8 cellular contexts compared by ENCODE assay signal in the genomic region with DNA sequence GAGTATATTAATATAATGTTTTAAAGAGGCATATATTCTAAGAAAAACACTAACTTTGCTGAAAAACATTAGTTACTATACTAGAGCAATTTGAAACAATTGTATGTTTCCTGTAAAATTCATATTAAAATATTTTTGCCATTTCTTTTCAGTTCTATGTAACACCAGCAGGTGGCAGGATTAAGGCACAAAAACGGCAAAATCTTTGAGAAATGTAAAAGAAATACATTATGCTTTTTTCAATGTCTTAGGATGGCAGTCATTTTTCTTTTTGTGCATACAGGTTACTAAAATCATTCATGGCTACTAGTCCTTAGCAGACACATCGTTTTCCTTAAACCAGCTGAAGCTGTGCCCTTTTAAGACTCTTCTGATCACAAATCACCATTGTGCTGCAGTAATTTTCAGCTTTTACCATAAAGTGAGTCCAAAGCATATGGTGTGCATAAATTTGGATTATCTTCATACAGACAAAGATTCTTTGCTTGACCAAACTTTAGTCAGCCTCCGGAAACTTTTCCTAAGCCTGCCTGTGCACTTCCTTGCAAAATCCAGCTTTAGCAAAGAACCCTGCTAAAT.
A peak's percentile ranks its signal among the peaks of the same experiment; 100 is the strongest.
DNase-seq lines count a peak whose midpoint lies in the region; TF ChIP-seq lines count a peak whose summit lies in the region.

No MANE protein-coding gene starts in this region.

- H4K91ac ChIP-seq in H9 (ENCODE audit: insufficient read length, low read depth, low read length): no peak overlapping the region

- H2AK5ac ChIP-seq in H9 (ENCODE audit: insufficient read length, low read length): no peak overlapping the region

- no peak overlapping the region for H4K8ac ChIP-seq in H9 (replicated peaks; ENCODE audit: insufficient read length, low read depth, low read length)

- no peak overlapping the region for H3K4ac ChIP-seq in H9 (ENCODE audit: low read depth, low read length)

- H3K36me3 Mint-ChIP-seq in H9 (ENCODE audit: insufficient read depth in 1 of 3, low read depth in 3 of 3): no peaks in the 10 kb centered on the region
- H3K36me3 Mint-ChIP-seq in activated CD4-positive, alpha-beta memory T cell treated with anti-CD3 and anti-CD28 coated beads for 36 hours: no peaks in the 10 kb centered on the region

- H3K23me2 ChIP-seq in H9 (ENCODE audit: insufficient read length, low read depth, low read length, poor library complexity, severe bottlenecking): no peaks in the 10 kb centered on the region

- no peaks in the 10 kb centered on the region for H3K4me1 Mint-ChIP-seq in H9
- H3K4me1 Mint-ChIP-seq in activated CD4-positive, alpha-beta memory T cell treated with anti-CD3 and anti-CD28 coated beads for 36 hours (ENCODE audit: low read depth): no peaks in the 10 kb centered on the region

- no peak overlapping the region for H2BK120ac ChIP-seq in H9 (ENCODE audit: low read depth, low read length, poor library complexity, severe bottlenecking)

- no CpG with 5 or more reads among the region's 3 CpGs for WGBS in H9 (ENCODE audit: extremely low coverage, insufficient read length, low lambda C conversion rate)

- H3K56ac ChIP-seq in H9 (ENCODE audit: insufficient read length, low read depth, low read length): no peak overlapping the region

- H3K4me2 ChIP-seq in H9 (ENCODE audit: insufficient read depth, insufficient read length, low read length): no peak overlapping the region

- no peak overlapping the region for H3K14ac ChIP-seq in H9 (ENCODE audit: insufficient read depth, low read length)

- no peak overlapping the region for H2BK20ac ChIP-seq in H9 (ENCODE audit: low read depth, low read length, poor library complexity, severe bottlenecking)

- intact Hi-C loops in activated CD4-positive, alpha-beta memory T cell treated with anti-CD3 and anti-CD28 coated beads for 36 hours (cut with micrococcal nuclease): loop anchor here (2.0 kb wide), 1 partner anchor 800 kb away; the partner anchor contains the start of gene SLITRK5

- H3K27me3 ChIP-seq in AG04450 (ENCODE audit: control insufficient read depth, insufficient read depth, low read length): no peaks in the 10 kb centered on the region
- no peaks in the 10 kb centered on the region for H3K27me3 ChIP-seq in H9 (ENCODE audit: insufficient read depth, low read length)

- peaks cover 10% of the 10 kb centered on the region for H3K27me3 Mint-ChIP-seq in H9 (ENCODE audit: low read depth)
- no peaks in the 10 kb centered on the region for H3K27me3 Mint-ChIP-seq in activated CD4-positive, alpha-beta memory T cell treated with anti-CD3 and anti-CD28 coated beads for 36 hours

- no peak overlapping the region for H3K4me3 Mint-ChIP-seq in H9
- H3K4me3 Mint-ChIP-seq in activated CD4-positive, alpha-beta memory T cell treated with anti-CD3 and anti-CD28 coated beads for 36 hours: no peak overlapping the region

- no peak overlapping the region for H3K27ac Mint-ChIP-seq in H9
- H3K27ac Mint-ChIP-seq in activated CD4-positive, alpha-beta memory T cell treated with anti-CD3 and anti-CD28 coated beads for 36 hours: no peak overlapping the region

- H3K4me1 ChIP-seq in H9 (ENCODE audit: insufficient read depth, low read length): no peaks in the 10 kb centered on the region

- H2BK12ac ChIP-seq in H9 (ENCODE audit: insufficient read length, low read depth, low read length): no peak overlapping the region

- DNase-seq in AG04450 (ENCODE audit: low read depth, low spot score) (no peak), H9 (no peak), SW480 (ENCODE audit: low spot score) (peak; percentile 5), iris pigment epithelial cell (ENCODE audit: low read depth) (peak; percentile 12), HPDE6-E6E7 (ENCODE audit: extremely low spot score) (no peak), epidermal melanocyte (ENCODE audit: insufficient read length, low spot score) (no peak)
- no peak for DNase-seq in activated CD4-positive, alpha-beta memory T cell treated with anti-CD3 and anti-CD28 coated beads for 36 hours
- DNase-seq in activated CD4-positive, CD25-positive, alpha-beta regulatory T cell (lab: John Stamatoyannopoulos, UW): no peak

- H2AFZ ChIP-seq in H9 (ENCODE audit: low read length): no peak overlapping the region

- no peaks in the 10 kb centered on the region for H3K79me1 ChIP-seq in H9 (ENCODE audit: insufficient read depth, low read depth, low read length, poor library complexity, severe bottlenecking)

- H4K20me1 ChIP-seq in H9 (ENCODE audit: control insufficient read depth, insufficient read depth, insufficient read length): no peaks in the 10 kb centered on the region

- no peak overlapping the region for H3T11ph ChIP-seq in H9 (ENCODE audit: low read length)

- H3K9ac ChIP-seq in H9 (ENCODE audit: extremely low read depth, insufficient read length, low read length): no peak overlapping the region

- H3K18ac ChIP-seq in H9 (ENCODE audit: insufficient read length, low read depth, low read length): no peak overlapping the region

- H2BK5ac ChIP-seq in H9 (ENCODE audit: insufficient read length, low read length): no peak overlapping the region

- no peaks in the 10 kb centered on the region for H3K79me2 ChIP-seq in H9 (ENCODE audit: insufficient read depth, low read length)

- peak; percentile 66 for TF ChIP-seq CTCF in AG04450 (IDR thresholded peaks at IDR 0.05; ENCODE audit: low read depth, low read length)
- TF ChIP-seq CTCF in H9 (conservative IDR thresholded peaks at IDR 0.05): peak; percentile 79

- no peak overlapping the region for H4K5ac ChIP-seq in H9 (ENCODE audit: insufficient read length, low read depth, low read length)

- H3K27ac ChIP-seq in AG04450 (ENCODE audit: low read depth, low read length): no peak overlapping the region
- no peak overlapping the region for H3K27ac ChIP-seq in H9 (ENCODE audit: insufficient read length, low read depth, low read length)

- POLR2A ChIA-PET in AG04450 (lab: Yijun Ruan, JAX): no interaction called here
- POLR2A ChIA-PET in activated CD4-positive, alpha-beta memory T cell treated with anti-CD3 and anti-CD28 coated beads for 36 hours (lab: Charles Lee): no interaction called here

- H3K9me3 ChIP-seq in AG04450 (ENCODE audit: control insufficient read depth, insufficient read depth, low read length) (no peaks in the 10 kb centered on the region), H9 (ENCODE audit: control insufficient read depth, low read depth, low read length) (no peaks in the 10 kb centered on the region)

- CTCF ChIA-PET in AG04450 (lab: Charles Lee): interaction anchor here (0.6 to 4.8 kb wide), 19 partner anchors 8 to 722 kb away, joined by 3 to 256 read pairs (median 4); no protein-coding TSS in a partner anchor
- CTCF ChIA-PET in activated CD4-positive, alpha-beta memory T cell treated with anti-CD3 and anti-CD28 coated beads for 36 hours (lab: Charles Lee): interaction anchor here (0.6 to 1.5 kb wide), 5 partner anchors 42 to 404 kb away, joined by 3 to 7 read pairs (median 3); no protein-coding TSS in a partner anchor

- no peaks in the 10 kb centered on the region for H3K9me3 Mint-ChIP-seq in H9
- H3K9me3 Mint-ChIP-seq in activated CD4-positive, alpha-beta memory T cell treated with anti-CD3 and anti-CD28 coated beads for 36 hours: peaks cover 3% of the 10 kb centered on the region

- no peak overlapping the region for H2BK15ac ChIP-seq in H9 (ENCODE audit: low read depth, low read length)

- no peak overlapping the region for H3K23ac ChIP-seq in H9 (ENCODE audit: insufficient read length, low read depth, low read length)

- no peak overlapping the region for H3K4me3 ChIP-seq in AG04450 (ENCODE audit: low read depth, low read length)

Comparison
In these comparisons a context has a peak if more than half of its experiments do, and no peak if none do; other contexts are left out.
1. DNase-seq: peak in SW480 (single experiment) and iris pigment epithelial cell (single experiment); none in AG04450 (single experiment), H9 (single experiment), HPDE6-E6E7 (single experiment), activated CD4-positive, alpha-beta memory T cell treated with anti-CD3 and anti-CD28 coated beads for 36 hours (single experiment), epidermal melanocyte (single experiment) and activated CD4-positive, CD25-positive, alpha-beta regulatory T cell (0 of 4).